In the genomic region with DNA sequence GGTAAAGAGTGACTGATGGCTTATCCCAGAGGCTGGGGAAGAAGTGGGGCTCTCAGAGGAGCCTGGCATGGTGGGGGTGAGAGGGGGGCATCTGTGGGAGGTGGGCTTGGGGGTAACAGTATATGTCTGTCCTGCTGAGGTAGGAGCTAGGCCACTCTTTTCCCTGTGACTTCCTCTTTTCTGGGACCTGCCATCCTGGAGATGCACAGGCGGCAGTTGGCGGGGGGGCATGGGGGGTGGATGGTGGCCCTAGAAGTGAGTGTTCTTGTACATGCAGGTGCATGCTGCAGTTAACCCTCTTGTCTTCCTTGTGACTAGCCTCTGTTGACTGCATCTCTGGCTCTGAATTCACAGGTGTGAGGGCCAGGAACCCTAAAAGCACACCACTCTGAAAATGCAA, we compare ENCODE assay signal across 2 cellular contexts.
A peak's percentile ranks its signal among the peaks of the same experiment; 100 is the strongest.
TF ChIP-seq lines count a peak whose summit lies in the region.

No MANE protein-coding gene starts in this region.

TF ChIP-seq in IMR-90, 13 proteins besides CTCF, POLR2A, EP300 and RAD21 (continued from another document):
- TF ChIP-seq SMC3 (IDR thresholded peaks at IDR 0.05; ENCODE audit: low read depth, low read length) (no peak), MAZ (IDR thresholded peaks at IDR 0.05; ENCODE audit: borderline replicate concordance, low read depth, low read length) (no peak), RCOR1 (IDR thresholded peaks at IDR 0.05; ENCODE audit: insufficient replicate concordance, low read length) (no peak), CHD1 (IDR thresholded peaks at IDR 0.05; ENCODE audit: low read depth, low read length) (no peak), CEBPB (IDR thresholded peaks at IDR 0.05; ENCODE audit: low read depth, low read length) (no peak), BHLHE40 (IDR thresholded peaks at IDR 0.05; ENCODE audit: low read depth, low read length) (no peak), MAFK (IDR thresholded peaks at IDR 0.05; ENCODE audit: low read depth, low read length) (no peak)
TF ChIP-seq in IMR-90: peak in this region for 0.

TF ChIP-seq in K562, 482 proteins besides CTCF, POLR2A, EP300 and RAD21 (continued from another document):
- TF ChIP-seq ZMIZ1 (IDR thresholded peaks at IDR 0.05; ENCODE audit: low read depth in 2 of 2, low read length in 2 of 2) (no peak), ZKSCAN3 (CRISPR knock-in tag; IDR thresholded peaks at IDR 0.05) (no peak), ZNF766 (CRISPR knock-in tag; conservative IDR thresholded peaks at IDR 0.05) (no peak), ZNF395 (CRISPR knock-in tag; IDR thresholded peaks at IDR 0.05) (no peak), VEZF1 (CRISPR knock-in tag; IDR thresholded peaks at IDR 0.05) (peak; percentile 69), PPARD (CRISPR knock-in tag; IDR thresholded peaks at IDR 0.05) (no peak), HDGF (IDR thresholded peaks at IDR 0.05) (no peak), NCOA1 (IDR thresholded peaks at IDR 0.05; ENCODE audit: low read depth) (no peak)
- TF ChIP-seq, protein P1, sequence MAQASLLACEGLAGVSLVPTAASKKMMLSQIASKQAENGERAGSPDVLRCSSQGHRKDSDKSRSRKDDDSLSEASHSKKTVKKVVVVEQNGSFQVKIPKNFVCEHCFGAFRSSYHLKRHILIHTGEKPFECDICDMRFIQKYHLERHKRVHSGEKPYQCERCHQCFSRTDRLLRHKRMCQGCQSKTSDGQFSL (CRISPR knock-in tag; IDR thresholded peaks at IDR 0.05): no peak
- TF ChIP-seq, protein P1 (tag; IDR thresholded peaks at IDR 0.05): peak in 1 of 2 experiments; percentile 63; a peak in 2 of 4 replicates
TF ChIP-seq in K562: peak in this region for 3.
